In the genomic region with DNA sequence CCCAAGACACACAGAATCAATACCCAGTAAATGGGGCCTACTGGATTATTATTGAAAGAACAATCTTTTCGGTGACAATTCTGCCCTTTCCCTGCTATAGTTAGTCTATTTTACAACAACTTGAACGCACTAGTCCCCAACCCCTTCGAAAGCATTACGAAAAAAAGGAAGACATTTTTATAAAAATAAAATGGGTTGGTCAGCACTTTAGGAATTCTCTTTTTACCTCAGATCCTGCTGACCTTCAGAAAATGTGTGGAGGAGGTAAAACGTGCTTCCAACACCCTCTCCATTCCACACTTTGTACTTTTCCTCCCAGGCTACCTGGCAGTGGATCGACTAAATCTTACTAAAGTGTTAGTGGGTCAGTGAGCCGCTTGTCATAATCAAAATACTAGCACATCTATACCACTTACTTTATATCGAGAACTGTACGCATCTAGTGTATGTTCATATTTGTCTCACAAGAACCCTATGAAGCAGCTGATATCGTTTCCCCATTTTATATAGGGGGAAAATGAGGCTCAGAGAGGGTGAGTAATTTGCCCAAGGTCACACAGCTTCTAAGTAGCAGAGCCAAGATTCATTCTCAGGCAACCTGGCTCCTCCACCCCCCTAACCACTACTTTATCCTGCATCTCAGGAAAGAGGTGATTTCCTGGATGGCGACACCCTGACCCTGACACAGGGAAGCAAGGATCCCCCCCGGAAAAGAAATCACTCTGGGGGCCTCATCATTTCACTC, we compare ENCODE assay signal across 12 cellular contexts. TPM values are rescaled to one million over a fixed set of nuclear protein-coding genes. Genes with fewer than 3 reads are reported as not detected.
A peak's percentile ranks its signal among the peaks of the same experiment; 100 is the strongest.
DNase-seq lines count a peak whose midpoint lies in the region; ATAC-seq and TF ChIP-seq lines count a peak whose summit lies in the region.
"Had no signal": no experiment of that assay in that cellular context is flagged by ENCODE, and none has a peak within 500 bp of the region (broad histone marks: within the 10 kb centered on the region; RNA-seq: fewer than 3 reads in every experiment).

No MANE protein-coding gene starts in this region.

- H3K27ac ChIP-seq in CD4-positive, CD25-positive, alpha-beta regulatory T cell (ENCODE audit: insufficient read depth, low read length, poor library complexity, severe bottlenecking) = peak overlapping the region; percentile 84
- peak overlapping the region; percentile 87 for H3K27ac ChIP-seq in OCI-LY3 (ENCODE audit: low read length)
- peak overlapping the region; percentile 65 to 85 for H3K27ac ChIP-seq in coronary artery
- peak overlapping the region; percentile 70 for H3K27ac ChIP-seq in osteoblast (ENCODE audit: low read depth, low read length)

- H3K79me2 ChIP-seq in OCI-LY3 (ENCODE audit: low read length) (peaks cover 100% of the 10 kb centered on the region), osteoblast (ENCODE audit: insufficient read depth, low read length) (no peaks in the 10 kb centered on the region)

- H2AFZ ChIP-seq in OCI-LY3 (ENCODE audit: low read depth, low read length) (no peak overlapping the region), osteoblast (ENCODE audit: low read length) (no peak overlapping the region)

- H3K9me3 Mint-ChIP-seq in CD4-positive, CD25-positive, alpha-beta regulatory T cell = no peaks in the 10 kb centered on the region

- peaks cover 66% of the 10 kb centered on the region for H4K20me1 ChIP-seq in OCI-LY3 (ENCODE audit: insufficient read depth, low read length)
- H4K20me1 ChIP-seq in osteoblast (ENCODE audit: insufficient read depth, low read length) = no peaks in the 10 kb centered on the region

- peaks cover 9% of the 10 kb centered on the region for H3K36me3 Mint-ChIP-seq in CD4-positive, CD25-positive, alpha-beta regulatory T cell

- ATAC-seq in CD4-positive, CD25-positive, alpha-beta regulatory T cell (ENCODE audit: low read depth in 2 of 2) = no peak

- peaks cover 81% of the 10 kb centered on the region for H3K4me1 ChIP-seq in CD4-positive, CD25-positive, alpha-beta regulatory T cell (ENCODE audit: control insufficient read depth, insufficient read depth, low read length, poor library complexity, severe bottlenecking)
- H3K4me1 ChIP-seq in OCI-LY3 (ENCODE audit: low read length) (peaks cover 85% of the 10 kb centered on the region), osteoblast (ENCODE audit: insufficient read depth, low read length) (peaks cover 21% of the 10 kb centered on the region)
- H3K4me1 ChIP-seq: HAP-1 had no signal

- peak overlapping the region; percentile 26 for H3K4me3 ChIP-seq in CD4-positive, CD25-positive, alpha-beta regulatory T cell (ENCODE audit: low read depth, low read length)
- peak overlapping the region; percentile 41 for H3K4me3 ChIP-seq in OCI-LY3 (ENCODE audit: low read length)
- peak overlapping the region; percentile 42 for H3K4me3 ChIP-seq in coronary artery
- peak overlapping the region; percentile 49 for H3K4me3 ChIP-seq in osteoblast (ENCODE audit: insufficient read depth, low read length)
- H3K4me3 ChIP-seq: HAP-1 had no signal

- H3K4me1 Mint-ChIP-seq in CD4-positive, CD25-positive, alpha-beta regulatory T cell = peaks cover 50 to 96% (median 81%) of the 10 kb centered on the region in 4 donors

- peaks cover 14% of the 10 kb centered on the region for H3K36me3 ChIP-seq in CD4-positive, CD25-positive, alpha-beta regulatory T cell (ENCODE audit: control insufficient read depth, insufficient read depth, low read length)
- peaks cover 33% of the 10 kb centered on the region for H3K36me3 ChIP-seq in OCI-LY3 (replicated peaks; ENCODE audit: low read depth, low read length)
- no peaks in the 10 kb centered on the region for H3K36me3 ChIP-seq in osteoblast (ENCODE audit: insufficient read depth, low read length)
- H3K36me3 ChIP-seq: HAP-1 had no signal

- H3K9me3 ChIP-seq in CD4-positive, CD25-positive, alpha-beta regulatory T cell (ENCODE audit: control insufficient read depth in 2 of 2, low read length in 2 of 2) = no peaks in the 10 kb centered on the region
- H3K9me3 ChIP-seq in OCI-LY3 (ENCODE audit: insufficient read depth, low read length) (no peaks in the 10 kb centered on the region), osteoblast (ENCODE audit: low read depth, low read length) (no peaks in the 10 kb centered on the region)
- H3K9me3 ChIP-seq: HAP-1 had no signal

- no peak for TF ChIP-seq CTCF in OCI-LY3 (IDR thresholded peaks at IDR 0.05; ENCODE audit: low read depth, low read length)
- TF ChIP-seq CTCF in coronary artery (IDR thresholded peaks at IDR 0.05) = no peak
- TF ChIP-seq CTCF in osteoblast (IDR thresholded peaks at IDR 0.05; ENCODE audit: extremely low read depth, low read depth, low read length) = no peak

- H3K9ac ChIP-seq in OCI-LY3 (ENCODE audit: low read length) = peak overlapping the region; percentile 59

- no peaks in the 10 kb centered on the region for H3K27me3 ChIP-seq in CD4-positive, CD25-positive, alpha-beta regulatory T cell (ENCODE audit: control insufficient read depth, insufficient read depth, low read length)
- H3K27me3 ChIP-seq in OCI-LY3 (ENCODE audit: low read depth, low read length) (no peaks in the 10 kb centered on the region), osteoblast (ENCODE audit: insufficient read depth, low read length) (no peaks in the 10 kb centered on the region)

- peak overlapping the region; percentile 78 to 88 (median 82) for H3K4me3 Mint-ChIP-seq in CD4-positive, CD25-positive, alpha-beta regulatory T cell

- DNase-seq in CD4-positive, CD25-positive, alpha-beta regulatory T cell = no peak
- DNase-seq in coronary artery (ENCODE audit: low spot score) = no peak
- DNase-seq in osteoblast (ENCODE audit: insufficient read length, low spot score, missing footprints) = no peak
- no peak for DNase-seq in germinal center (ENCODE audit: low spot score)
- DNase-seq in GF-D8 (lab: John Stamatoyannopoulos, UW) = no peak
- DNase-seq in NCI-H69 (lab: John Stamatoyannopoulos, UW) = no peak
- DNase-seq in LoVo (ENCODE audit: low spot score) = no peak
- DNase-seq: MM.1S, NCI-H526 treated with DMSO at 0.1 percent for 48 hours, SW 1271 had no signal

- peak overlapping the region; percentile 94 to 97 (median 97) for H3K27ac Mint-ChIP-seq in CD4-positive, CD25-positive, alpha-beta regulatory T cell

- no peaks in the 10 kb centered on the region for H3K27me3 Mint-ChIP-seq in CD4-positive, CD25-positive, alpha-beta regulatory T cell

- H3K4me2 ChIP-seq in OCI-LY3 (ENCODE audit: low read length) (peak overlapping the region; percentile 80), osteoblast (ENCODE audit: insufficient read depth, low read length) (peak overlapping the region; percentile 69)

RNA-seq across cellular contexts. Expression of gene NFATC2, which starts 10.6 kb away (rescaled TPM):
- total RNA-seq in CD4-positive, CD25-positive, alpha-beta regulatory T cell = 56.8 TPM
- polyA plus RNA-seq in CD4-positive, CD25-positive, alpha-beta regulatory T cell = 10 to 100 TPM; 11.0 to 17.6 (median 13.5) TPM
- total RNA-seq in osteoblast = 0.29 and 0.36 TPM in 2 replicates

Comparison
In these comparisons a context has a peak if more than half of its experiments do, and no peak if none do; other contexts are left out.
1. RNA of gene NFATC2, which starts 10.6 kb away (total RNA-seq): 56.8 TPM in CD4-positive, CD25-positive, alpha-beta regulatory T cell (single experiment); 0.29 to 0.36 TPM in osteoblast; every median in the first group is over 10 times any median in the second.
2. Peak in every context shown above with its lines, with median percentiles within 50 percentile points of each other: H3K27ac ChIP-seq and H3K4me3 ChIP-seq.